Comparison of ENCODE assay signal across 9 cellular contexts in genomic region chr10:102501201-102502028, GRCh38. TPM values are rescaled to one million over a fixed set of nuclear protein-coding genes. Genes with fewer than 3 reads are reported as not detected.
DNase-seq lines count a peak whose midpoint lies in the region; ATAC-seq and TF ChIP-seq lines count a peak whose summit lies in the region.
"Had no signal": no experiment of that assay in that cellular context is flagged by ENCODE, and none has a peak within 500 bp of the region (broad histone marks: within the 10 kb centered on the region; RNA-seq: fewer than 3 reads in every experiment).

No MANE protein-coding gene starts in this region.

- 2% methylated on average over 23 of the region's 23 CpGs for WGBS in heart right ventricle, 2 donors
- WGBS in mammary epithelial cell (ENCODE audit: low coverage, missing lambda C conversion rate): 2% methylated on average over 22 of the region's 23 CpGs

- H3K9ac ChIP-seq in mammary epithelial cell (ENCODE audit: insufficient read depth, low read length): peak overlapping the region; percentile 77

- DNase-seq in heart right ventricle (no peak), left cardiac atrium (no peak), mammary epithelial cell (peak; percentile 8), lower lobe of right lung (no peak), uterus (no peak), NCI-H1048 (lab: John Stamatoyannopoulos, UW) (no peak)

- H3K4me2 ChIP-seq in mammary epithelial cell (ENCODE audit: insufficient read depth, low read depth, low read length): peak overlapping the region; percentile 79

- no peaks in the 10 kb centered on the region for H4K20me1 ChIP-seq in mammary epithelial cell (ENCODE audit: insufficient read depth, low read length)

- dilution Hi-C loops in mammary epithelial cell (cut with HindIII; ENCODE audit: low sequenced_read_pairs): loop anchor here (5.0 to 10.0 kb wide), 3 partner anchors 34 to 277 kb away; partner anchors contain the start of gene ELOVL3

- H3K36me3 ChIP-seq in heart right ventricle (peaks cover 0 to 12% (median 0%) of the 10 kb centered on the region in 9 donors), mammary epithelial cell (ENCODE audit: insufficient read depth, low read length) (no peaks in the 10 kb centered on the region), lower lobe of right lung (no peaks in the 10 kb centered on the region), uterus (no peaks in the 10 kb centered on the region)

- peaks cover 11 to 70% (median 41%) of the 10 kb centered on the region in 9 donors for H3K4me1 ChIP-seq in heart right ventricle
- H3K4me1 ChIP-seq in mammary epithelial cell (ENCODE audit: insufficient read depth, low read length): peaks cover 12% of the 10 kb centered on the region
- H3K4me1 ChIP-seq in lower lobe of right lung: peaks cover 68% of the 10 kb centered on the region
- H3K4me1 ChIP-seq in uterus: no peaks in the 10 kb centered on the region

- no peak for TF ChIP-seq CTCF in heart right ventricle (IDR thresholded peaks at IDR 0.05)
- no peak for TF ChIP-seq CTCF in mammary epithelial cell (conservative IDR thresholded peaks at IDR 0.05 in 1 of 2, IDR thresholded peaks at IDR 0.05 in 1 of 2; ENCODE audit: extremely low read depth in 1 of 2, insufficient read depth in 1 of 2, low read depth in 1 of 2, low read length in 2 of 2)
- no peak for TF ChIP-seq CTCF in lower lobe of right lung (IDR thresholded peaks at IDR 0.05)
- TF ChIP-seq CTCF in uterus (IDR thresholded peaks at IDR 0.05): no peak

- H3K4me3 ChIP-seq in heart right ventricle (peak overlapping the region; percentile 27 to 99 (median 82)), mammary epithelial cell (replicated peaks in 1 of 3; ENCODE audit: insufficient read depth in 1 of 3, low read depth in 2 of 3, low read length in 3 of 3) (peak overlapping the region; percentile 54 to 78 (median 68)), lower lobe of right lung (peak overlapping the region; percentile 96), uterus (peak overlapping the region; percentile 95 to 98)

- CTCF ChIA-PET in mammary epithelial cell (lab: Charles Lee; ENCODE audit: low non-redundant PET): interaction anchor here (0.6 kb wide), 1 partner anchor 92 kb away, joined by 10 read pairs; no protein-coding TSS in a partner anchor

- intact Hi-C loops in heart right ventricle (cut with DNase I): loop anchor here in 5 of 10 donors (2.0 to 10.0 kb wide), 8 partner anchors 69 to 369 kb away; partner anchors contain the start of genes ARL3 (in 2 of the 5), CUEDC2 (in 2 of the 5), FBXL15 (in 2 of the 5) and SFXN2 (in 2 of the 5)
- intact Hi-C loops in left cardiac atrium (cut with DNase I): loop anchor here (2.0 to 10.0 kb wide), 2 partner anchors 83 kb away; no protein-coding TSS in a partner anchor
- intact Hi-C loops in mammary epithelial cell (cut with micrococcal nuclease): loop anchor here (2.0 to 5.0 kb wide), 2 partner anchors 51 to 211 kb away; partner anchors contain the start of genes ARL3, C10orf95 and SFXN2
- intact Hi-C loops in lower lobe of right lung (cut with DNase I): loop anchor here (10.0 kb wide), 1 partner anchor 83 kb away; no protein-coding TSS in a partner anchor
- intact Hi-C loops in uterus (cut with DNase I; ENCODE audit: low total_unique reads): loop anchor here (10.0 kb wide), 1 partner anchor 83 kb away; no protein-coding TSS in a partner anchor

- H2AFZ ChIP-seq in mammary epithelial cell (ENCODE audit: low read depth, low read length): peak overlapping the region; percentile 68

- H3K27ac ChIP-seq in heart right ventricle (peak overlapping the region; percentile 34 to 96 (median 91)), mammary epithelial cell (ENCODE audit: insufficient read depth, low read depth, low read length) (peak overlapping the region; percentile 58), lower lobe of right lung (peak overlapping the region; percentile 90), uterus (peak overlapping the region; percentile 71 to 95)

- H3K27me3 ChIP-seq in heart right ventricle (no peaks in the 10 kb centered on the region), mammary epithelial cell (ENCODE audit: insufficient read depth, low read length) (no peaks in the 10 kb centered on the region), lower lobe of right lung (ENCODE audit: low read depth) (no peaks in the 10 kb centered on the region), uterus (no peaks in the 10 kb centered on the region)

- TSS peak; percentile 49 for BruUV-seq in mammary epithelial cell (replicated peaks; lab: Mats Ljungman, UMichigan)

- no peak for TF ChIP-seq POLR2A in uterus (IDR thresholded peaks at IDR 0.05)

- no peaks in the 10 kb centered on the region for H3K9me3 ChIP-seq in heart right ventricle
- no peaks in the 10 kb centered on the region for H3K9me3 ChIP-seq in mammary epithelial cell (replicated peaks; ENCODE audit: insufficient read depth, low read length)
- H3K9me3 ChIP-seq in lower lobe of right lung: no peaks in the 10 kb centered on the region
- no peaks in the 10 kb centered on the region for H3K9me3 ChIP-seq in uterus

- ATAC-seq in heart right ventricle (no peak), left cardiac atrium (no peak), lower lobe of right lung (no peak), HG03135 (IDR thresholded peaks at IDR 0.05; ENCODE audit: unreplicated experiment) (no peak), HG03039 (IDR thresholded peaks at IDR 0.05; ENCODE audit: unreplicated experiment) (no peak)

- peaks cover 76% of the 10 kb centered on the region for H3K79me2 ChIP-seq in mammary epithelial cell (ENCODE audit: insufficient read depth, low read length)

- in situ Hi-C loops in mammary epithelial cell (cut with MboI; ENCODE audit: low sequenced_read_pairs in 2 of 2): no loop called here

RNA-seq across cellular contexts. Expression of gene ACTR1A, which starts 1.1 kb away (rescaled TPM):
- total RNA-seq in heart right ventricle: 100 to 1,000 TPM in 8 of 10 donors, 10 to 100 TPM in 2; 90.1 to 138 (median 110) TPM
- 100 to 1,000 TPM; 102 to 113 TPM for polyA plus RNA-seq in heart right ventricle
- 100 to 1,000 TPM in 1 of 2 donors, 10 to 100 TPM in 1; 89.2 to 101 TPM for total RNA-seq in left cardiac atrium
- total RNA-seq in mammary epithelial cell: 100 to 1,000 TPM; 111 to 138 TPM
- polyA plus RNA-seq in mammary epithelial cell: 121 TPM
- 145 TPM for polyA minus RNA-seq in mammary epithelial cell
- 88.0 TPM for total RNA-seq in lower lobe of right lung
- total RNA-seq in uterus: 100 to 1,000 TPM in 1 of 4 donors, 10 to 100 TPM in 3; 38.7 to 106 (median 70.9) TPM

RNA-seq across cellular contexts. Expression of gene SUFU, which starts 2.4 kb away (rescaled TPM):
- total RNA-seq in heart right ventricle: 10 to 100 TPM in 1 of 10 donors, 1 to 10 TPM in 9; 5.7 to 10.1 (median 7.5) TPM
- 1 to 10 TPM; 3.3 to 4.9 TPM for polyA plus RNA-seq in heart right ventricle
- total RNA-seq in left cardiac atrium: 1 to 10 TPM; 6.6 to 9.2 TPM
- total RNA-seq in mammary epithelial cell: 1 to 10 TPM; 2.5 to 9.2 TPM
- 4.9 TPM for polyA plus RNA-seq in mammary epithelial cell
- polyA minus RNA-seq in mammary epithelial cell: 14.9 TPM
- total RNA-seq in lower lobe of right lung: 14.3 TPM
- total RNA-seq in uterus: 10 to 100 TPM in 2 of 4 donors, 1 to 10 TPM in 2; 2.8 to 20.7 (median 12.3) TPM

RNA-seq across cellular contexts. Expression of gene C10orf95, which starts 50.1 kb away (rescaled TPM):
- total RNA-seq in heart right ventricle: not detected
- polyA plus RNA-seq in heart right ventricle: not detected
- total RNA-seq in left cardiac atrium: not detected
- 1 to 10 TPM; 1.5 to 2.0 TPM for total RNA-seq in mammary epithelial cell
- 1.2 TPM for polyA plus RNA-seq in mammary epithelial cell
- not detected for polyA minus RNA-seq in mammary epithelial cell
- 5.7 TPM for total RNA-seq in lower lobe of right lung
- total RNA-seq in uterus: under 1 TPM in 1 of 4 donors, not detected in 3; 0.21 TPM
- total RNA-seq: subcutaneous adipose tissue had no signal
